Comparison of ENCODE assay signal across 8 cellular contexts in genomic region chr11:76234704-76235232, GRCh38. TPM values are rescaled to one million over a fixed set of nuclear protein-coding genes. Genes with fewer than 3 reads are reported as not detected.
DNase-seq lines count a peak whose midpoint lies in the region; ATAC-seq and TF ChIP-seq lines count a peak whose summit lies in the region.

No MANE protein-coding gene starts in this region.

- DNase-seq in GM10248 (ENCODE audit: extremely low spot score) (peak; percentile 49), HFF-Myc (ENCODE audit: extremely low read depth, low read depth) (no peak), PC-9 (peak in 1 of 2 experiments; percentile 59), cerebellar nuclear complex (lab: John Stamatoyannopoulos, UW) (peak; percentile 19 to 45), NCI-H446 treated with DMSO at 0.1 percent for 48 hours (lab: John Stamatoyannopoulos, UW) (no peak)

- no peak for TF ChIP-seq RAD21 in liver (IDR thresholded peaks at IDR 0.05)

- H3K9me3 ChIP-seq in PC-9 (ENCODE audit: insufficient read depth, low read depth) (no peaks in the 10 kb centered on the region), liver (ENCODE audit: control insufficient read depth in 4 of 4, low read length in 3 of 4) (no peaks in the 10 kb centered on the region)

- POLR2A ChIA-PET in GM10248 (lab: Yijun Ruan, JAX), result no interaction called here
- POLR2A ChIA-PET in PC-9 (lab: Charles Lee; ENCODE audit: unreplicated experiment), result interaction anchor here (0.6 to 0.8 kb wide), 5 partner anchors 26 to 1809 kb away, joined by 3 to 12 read pairs (median 3); no protein-coding TSS in a partner anchor

- H2AFZ ChIP-seq in PC-9, result peak overlapping the region; percentile 80

- TF ChIP-seq CTCF in GM10248 (IDR thresholded peaks at IDR 0.05; ENCODE audit: control extremely low read depth, extremely low read depth, low read depth, missing control alignments) (no peak), HFF-Myc (IDR thresholded peaks at IDR 0.05; ENCODE audit: low read depth, low read length, missing control alignments) (no peak), PC-9 (conservative IDR thresholded peaks at IDR 0.05) (no peak), liver (IDR thresholded peaks at IDR 0.05; ENCODE audit: low read depth, low read length, missing input control) (no peak)

- H3K4me1 Mint-ChIP-seq in stimulated activated naive CD8-positive, alpha-beta T cell treated with anti-CD3 and anti-CD28 coated beads, Interleukin-15, Interleukin-2, amounts not matched to agents 100 ng/mL and 50 ng/mL, for 24 hours (ENCODE audit: low read depth), result peaks cover 58% of the 10 kb centered on the region

- H3K36me3 ChIP-seq in PC-9 (ENCODE audit: low read depth) (no peaks in the 10 kb centered on the region), liver (ENCODE audit: control insufficient read depth in 4 of 4, insufficient read depth in 3 of 4, low read depth in 1 of 4, low read length in 3 of 4) (no peaks in the 10 kb centered on the region)

- H3K36me3 Mint-ChIP-seq in stimulated activated naive CD8-positive, alpha-beta T cell treated with anti-CD3 and anti-CD28 coated beads, Interleukin-15, Interleukin-2, amounts not matched to agents 100 ng/mL and 50 ng/mL, for 24 hours (ENCODE audit: low read depth), result peaks cover 7% of the 10 kb centered on the region

- intact Hi-C loops in PC-9 (cut with micrococcal nuclease; ENCODE audit: unreplicated experiment), result loop anchor here (1.0 to 2.0 kb wide), 3 partner anchors 28 to 84 kb away; partner anchors contain the start of gene WNT11

- no peak for ATAC-seq in GM18519 (IDR thresholded peaks at IDR 0.05; ENCODE audit: low FRiP score, unreplicated experiment)

- H3K79me2 ChIP-seq in PC-9 (ENCODE audit: low read depth), result no peaks in the 10 kb centered on the region

- peaks cover 14% of the 10 kb centered on the region for H3K4me1 ChIP-seq in PC-9 (replicated peaks; ENCODE audit: insufficient read depth)
- peaks cover 0 to 17% (median 9%) of the 10 kb centered on the region in 4 donors for H3K4me1 ChIP-seq in liver (ENCODE audit: control insufficient read depth in 4 of 4, insufficient read depth in 4 of 4, low read length in 3 of 4)

- H3K27ac ChIP-seq in PC-9, result peak overlapping the region; percentile 48
- peak overlapping the region; percentile 76 to 88 for H3K27ac ChIP-seq in liver (ENCODE audit: low read depth in 1 of 2, low read length in 2 of 2)

- H3F3A ChIP-seq in PC-9 (ENCODE audit: insufficient read depth, low read depth), result peaks cover 17% of the 10 kb centered on the region; the same call in 1 of the 2 replicates

- H4K20me1 ChIP-seq in PC-9 (ENCODE audit: insufficient read depth), result no peaks in the 10 kb centered on the region

- no peak overlapping the region for H3K9ac ChIP-seq in liver (ENCODE audit: low read depth in 1 of 2, low read length in 2 of 2)

- H3K4me3 Mint-ChIP-seq in stimulated activated naive CD8-positive, alpha-beta T cell treated with anti-CD3 and anti-CD28 coated beads, Interleukin-15, Interleukin-2, amounts not matched to agents 100 ng/mL and 50 ng/mL, for 24 hours, result peak overlapping the region; percentile 95

- H3K9me2 ChIP-seq in PC-9 (ENCODE audit: insufficient read depth), result no peaks in the 10 kb centered on the region

- H3K9me3 Mint-ChIP-seq in stimulated activated naive CD8-positive, alpha-beta T cell treated with anti-CD3 and anti-CD28 coated beads, Interleukin-15, Interleukin-2, amounts not matched to agents 100 ng/mL and 50 ng/mL, for 24 hours, result no peaks in the 10 kb centered on the region

- CTCF ChIA-PET in GM10248 (lab: Yijun Ruan, JAX), result interaction anchor here (0.8 to 5.6 kb wide), 6 partner anchors 10 to 529 kb away, joined by 4 to 64 read pairs (median 7); no protein-coding TSS in a partner anchor
- CTCF ChIA-PET in PC-9 (lab: Charles Lee), result interaction anchor here (0.5 to 2.5 kb wide), 2 partner anchors 27 to 795 kb away, joined by 7 to 22 read pairs; no protein-coding TSS in a partner anchor

- WGBS in liver, result 42% methylated on average over 30 of the region's 30 CpGs

- peak overlapping the region; percentile 66 for H3K4me2 ChIP-seq in PC-9

- peak overlapping the region; percentile 97 for H3K27ac Mint-ChIP-seq in stimulated activated naive CD8-positive, alpha-beta T cell treated with anti-CD3 and anti-CD28 coated beads, Interleukin-15, Interleukin-2, amounts not matched to agents 100 ng/mL and 50 ng/mL, for 24 hours

- TSS peak; percentile 97 for BruUV-seq in PC-9 (replicated peaks; lab: Mats Ljungman, UMichigan)

- H3K27me3 Mint-ChIP-seq in stimulated activated naive CD8-positive, alpha-beta T cell treated with anti-CD3 and anti-CD28 coated beads, Interleukin-15, Interleukin-2, amounts not matched to agents 100 ng/mL and 50 ng/mL, for 24 hours, result peaks cover 12% of the 10 kb centered on the region

- H3K27me3 ChIP-seq in PC-9 (ENCODE audit: insufficient read depth, low read depth), result no peaks in the 10 kb centered on the region
- H3K27me3 ChIP-seq in liver (ENCODE audit: control insufficient read depth in 4 of 4, insufficient read depth in 4 of 4, low read length in 3 of 4), result no peaks in the 10 kb centered on the region

- H3K4me3 ChIP-seq in HFF-Myc (replicated peaks; ENCODE audit: low read depth, low read length) (peak overlapping the region; percentile 67), PC-9 (peak overlapping the region; percentile 66), liver (ENCODE audit: low read depth in 1 of 3, low read length in 3 of 3) (peak overlapping the region; percentile 68 to 86 (median 71))

TF ChIP-seq in liver, 16 proteins besides CTCF, POLR2A, EP300 and RAD21:
- TF ChIP-seq NR2F2 (IDR thresholded peaks at IDR 0.05), result no peak
- TF ChIP-seq GABPA (IDR thresholded peaks at IDR 0.05 in 1 of 2, conservative IDR thresholded peaks at IDR 0.05 in 1 of 2), result no peak
- TF ChIP-seq, protein P1, sequence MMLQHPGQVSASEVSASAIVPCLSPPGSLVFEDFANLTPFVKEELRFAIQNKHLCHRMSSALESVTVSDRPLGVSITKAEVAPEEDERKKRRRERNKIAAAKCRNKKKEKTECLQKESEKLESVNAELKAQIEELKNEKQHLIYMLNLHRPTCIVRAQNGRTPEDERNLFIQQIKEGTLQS (IDR thresholded peaks at IDR 0.05), result no peak
- no peak for TF ChIP-seq HNF4A (conservative IDR thresholded peaks at IDR 0.05)
- no peak for TF ChIP-seq MAX (IDR thresholded peaks at IDR 0.05)
- no peak for TF ChIP-seq TAF1 (conservative IDR thresholded peaks at IDR 0.05)
- no peak for TF ChIP-seq HNF4G (IDR thresholded peaks at IDR 0.05)
- TF ChIP-seq YY1 (IDR thresholded peaks at IDR 0.05), result no peak
- TF ChIP-seq SP1 (IDR thresholded peaks at IDR 0.05), result no peak
- TF ChIP-seq FOXA2 (IDR thresholded peaks at IDR 0.05), result no peak
- TF ChIP-seq JUND (IDR thresholded peaks at IDR 0.05), result no peak
- TF ChIP-seq RXRA (IDR thresholded peaks at IDR 0.05), result no peak
- TF ChIP-seq EGR1 (IDR thresholded peaks at IDR 0.05; ENCODE audit: low read depth in 2 of 2), result no peak
- TF ChIP-seq FOXA1 (IDR thresholded peaks at IDR 0.05), result no peak
- TF ChIP-seq, protein P2, sequence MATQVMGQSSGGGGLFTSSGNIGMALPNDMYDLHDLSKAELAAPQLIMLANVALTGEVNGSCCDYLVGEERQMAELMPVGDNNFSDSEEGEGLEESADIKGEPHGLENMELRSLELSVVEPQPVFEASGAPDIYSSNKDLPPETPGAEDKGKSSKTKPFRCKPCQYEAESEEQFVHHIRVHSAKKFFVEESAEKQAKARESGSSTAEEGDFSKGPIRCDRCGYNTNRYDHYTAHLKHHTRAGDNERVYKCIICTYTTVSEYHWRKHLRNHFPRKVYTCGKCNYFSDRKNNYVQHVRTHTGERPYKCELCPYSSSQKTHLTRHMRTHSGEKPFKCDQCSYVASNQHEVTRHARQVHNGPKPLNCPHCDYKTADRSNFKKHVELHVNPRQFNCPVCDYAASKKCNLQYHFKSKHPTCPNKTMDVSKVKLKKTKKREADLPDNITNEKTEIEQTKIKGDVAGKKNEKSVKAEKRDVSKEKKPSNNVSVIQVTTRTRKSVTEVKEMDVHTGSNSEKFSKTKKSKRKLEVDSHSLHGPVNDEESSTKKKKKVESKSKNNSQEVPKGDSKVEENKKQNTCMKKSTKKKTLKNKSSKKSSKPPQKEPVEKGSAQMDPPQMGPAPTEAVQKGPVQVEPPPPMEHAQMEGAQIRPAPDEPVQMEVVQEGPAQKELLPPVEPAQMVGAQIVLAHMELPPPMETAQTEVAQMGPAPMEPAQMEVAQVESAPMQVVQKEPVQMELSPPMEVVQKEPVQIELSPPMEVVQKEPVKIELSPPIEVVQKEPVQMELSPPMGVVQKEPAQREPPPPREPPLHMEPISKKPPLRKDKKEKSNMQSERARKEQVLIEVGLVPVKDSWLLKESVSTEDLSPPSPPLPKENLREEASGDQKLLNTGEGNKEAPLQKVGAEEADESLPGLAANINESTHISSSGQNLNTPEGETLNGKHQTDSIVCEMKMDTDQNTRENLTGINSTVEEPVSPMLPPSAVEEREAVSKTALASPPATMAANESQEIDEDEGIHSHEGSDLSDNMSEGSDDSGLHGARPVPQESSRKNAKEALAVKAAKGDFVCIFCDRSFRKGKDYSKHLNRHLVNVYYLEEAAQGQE (IDR thresholded peaks at IDR 0.05), result no peak
- TF ChIP-seq, protein P3, sequence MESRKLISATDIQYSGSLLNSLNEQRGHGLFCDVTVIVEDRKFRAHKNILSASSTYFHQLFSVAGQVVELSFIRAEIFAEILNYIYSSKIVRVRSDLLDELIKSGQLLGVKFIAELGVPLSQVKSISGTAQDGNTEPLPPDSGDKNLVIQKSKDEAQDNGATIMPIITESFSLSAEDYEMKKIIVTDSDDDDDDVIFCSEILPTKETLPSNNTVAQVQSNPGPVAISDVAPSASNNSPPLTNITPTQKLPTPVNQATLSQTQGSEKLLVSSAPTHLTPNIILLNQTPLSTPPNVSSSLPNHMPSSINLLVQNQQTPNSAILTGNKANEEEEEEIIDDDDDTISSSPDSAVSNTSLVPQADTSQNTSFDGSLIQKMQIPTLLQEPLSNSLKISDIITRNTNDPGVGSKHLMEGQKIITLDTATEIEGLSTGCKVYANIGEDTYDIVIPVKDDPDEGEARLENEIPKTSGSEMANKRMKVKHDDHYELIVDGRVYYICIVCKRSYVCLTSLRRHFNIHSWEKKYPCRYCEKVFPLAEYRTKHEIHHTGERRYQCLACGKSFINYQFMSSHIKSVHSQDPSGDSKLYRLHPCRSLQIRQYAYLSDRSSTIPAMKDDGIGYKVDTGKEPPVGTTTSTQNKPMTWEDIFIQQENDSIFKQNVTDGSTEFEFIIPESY (IDR thresholded peaks at IDR 0.05), result no peak

RNA-seq across cellular contexts. Expression of gene WNT11, which starts 28.5 kb away (rescaled TPM):
- total RNA-seq in PC-9 (2021), result 3.2 TPM in 1 of 2 replicates, not detected in the other
- 1 to 10 TPM; 1.1 to 4.8 TPM for total RNA-seq in liver
- 1 to 10 TPM; 1.3 to 3.7 TPM for polyA plus RNA-seq in liver

Comparison
In these comparisons a context has a peak if more than half of its experiments do, and no peak if none do; other contexts are left out.
1. DNase-seq: peak in GM10248 (single experiment) and cerebellar nuclear complex (2 of 2); none in HFF-Myc (single experiment) and NCI-H446 treated with DMSO at 0.1 percent for 48 hours (single experiment).
2. Peak in every context shown above with its lines, with median percentiles within 50 percentile points of each other: H3K4me3 ChIP-seq.